2 cellular contexts compared by ENCODE assay signal in the genomic region with DNA sequence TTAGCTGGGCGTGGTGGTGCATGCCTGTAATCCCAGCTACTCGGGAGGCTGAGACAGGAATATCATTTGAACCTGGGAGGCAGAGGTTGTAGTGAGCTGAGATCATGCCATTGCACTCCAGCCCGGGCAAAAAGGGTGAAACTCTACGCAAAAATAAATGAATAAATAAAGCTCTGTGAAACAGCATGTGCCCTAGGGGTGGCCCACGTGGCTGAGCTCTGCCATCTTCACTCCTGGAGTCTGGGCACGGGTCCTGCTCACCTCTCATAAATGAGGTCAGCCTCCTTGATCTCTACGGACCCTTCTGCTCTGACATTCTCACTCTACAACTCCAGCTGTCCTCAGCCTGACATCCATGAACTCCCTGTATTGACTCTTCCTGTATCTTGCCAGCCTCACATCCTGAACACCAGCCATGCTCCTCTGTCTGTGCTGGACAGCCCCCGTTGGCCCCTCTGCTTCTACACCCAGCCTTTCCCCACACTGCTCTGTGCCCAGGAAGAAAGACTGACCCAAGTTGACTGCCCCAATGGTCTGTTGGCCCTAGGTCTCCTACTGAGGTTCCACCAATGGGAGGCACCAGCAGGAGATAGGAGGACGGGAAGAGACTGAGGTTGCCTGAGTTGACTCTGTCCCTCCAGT.
TF ChIP-seq lines count a peak whose summit lies in the region.

No MANE protein-coding gene starts in this region.

TF ChIP-seq in HEK293, 187 proteins besides CTCF, POLR2A, EP300 and RAD21:
- TF ChIP-seq ZBTB7A (tag by site-specific recombination; IDR thresholded peaks at IDR 0.05; ENCODE audit: low read depth): no peak
- TF ChIP-seq, protein P1, sequence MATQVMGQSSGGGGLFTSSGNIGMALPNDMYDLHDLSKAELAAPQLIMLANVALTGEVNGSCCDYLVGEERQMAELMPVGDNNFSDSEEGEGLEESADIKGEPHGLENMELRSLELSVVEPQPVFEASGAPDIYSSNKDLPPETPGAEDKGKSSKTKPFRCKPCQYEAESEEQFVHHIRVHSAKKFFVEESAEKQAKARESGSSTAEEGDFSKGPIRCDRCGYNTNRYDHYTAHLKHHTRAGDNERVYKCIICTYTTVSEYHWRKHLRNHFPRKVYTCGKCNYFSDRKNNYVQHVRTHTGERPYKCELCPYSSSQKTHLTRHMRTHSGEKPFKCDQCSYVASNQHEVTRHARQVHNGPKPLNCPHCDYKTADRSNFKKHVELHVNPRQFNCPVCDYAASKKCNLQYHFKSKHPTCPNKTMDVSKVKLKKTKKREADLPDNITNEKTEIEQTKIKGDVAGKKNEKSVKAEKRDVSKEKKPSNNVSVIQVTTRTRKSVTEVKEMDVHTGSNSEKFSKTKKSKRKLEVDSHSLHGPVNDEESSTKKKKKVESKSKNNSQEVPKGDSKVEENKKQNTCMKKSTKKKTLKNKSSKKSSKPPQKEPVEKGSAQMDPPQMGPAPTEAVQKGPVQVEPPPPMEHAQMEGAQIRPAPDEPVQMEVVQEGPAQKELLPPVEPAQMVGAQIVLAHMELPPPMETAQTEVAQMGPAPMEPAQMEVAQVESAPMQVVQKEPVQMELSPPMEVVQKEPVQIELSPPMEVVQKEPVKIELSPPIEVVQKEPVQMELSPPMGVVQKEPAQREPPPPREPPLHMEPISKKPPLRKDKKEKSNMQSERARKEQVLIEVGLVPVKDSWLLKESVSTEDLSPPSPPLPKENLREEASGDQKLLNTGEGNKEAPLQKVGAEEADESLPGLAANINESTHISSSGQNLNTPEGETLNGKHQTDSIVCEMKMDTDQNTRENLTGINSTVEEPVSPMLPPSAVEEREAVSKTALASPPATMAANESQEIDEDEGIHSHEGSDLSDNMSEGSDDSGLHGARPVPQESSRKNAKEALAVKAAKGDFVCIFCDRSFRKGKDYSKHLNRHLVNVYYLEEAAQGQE (tag by site-specific recombination; IDR thresholded peaks at IDR 0.05): peak; percentile 72; the same call in 1 of the 2 replicates
TF ChIP-seq in HEK293: peak in this region for 1.

TF ChIP-seq in K562, 482 proteins besides CTCF, POLR2A, EP300 and RAD21:
- no peak for TF ChIP-seq KLF1 (tag; IDR thresholded peaks at IDR 0.05)
- TF ChIP-seq FOXA3 (CRISPR knock-in tag; conservative IDR thresholded peaks at IDR 0.05 in 1 of 2, IDR thresholded peaks at IDR 0.05 in 1 of 2): no peak
- TF ChIP-seq, protein P2, sequence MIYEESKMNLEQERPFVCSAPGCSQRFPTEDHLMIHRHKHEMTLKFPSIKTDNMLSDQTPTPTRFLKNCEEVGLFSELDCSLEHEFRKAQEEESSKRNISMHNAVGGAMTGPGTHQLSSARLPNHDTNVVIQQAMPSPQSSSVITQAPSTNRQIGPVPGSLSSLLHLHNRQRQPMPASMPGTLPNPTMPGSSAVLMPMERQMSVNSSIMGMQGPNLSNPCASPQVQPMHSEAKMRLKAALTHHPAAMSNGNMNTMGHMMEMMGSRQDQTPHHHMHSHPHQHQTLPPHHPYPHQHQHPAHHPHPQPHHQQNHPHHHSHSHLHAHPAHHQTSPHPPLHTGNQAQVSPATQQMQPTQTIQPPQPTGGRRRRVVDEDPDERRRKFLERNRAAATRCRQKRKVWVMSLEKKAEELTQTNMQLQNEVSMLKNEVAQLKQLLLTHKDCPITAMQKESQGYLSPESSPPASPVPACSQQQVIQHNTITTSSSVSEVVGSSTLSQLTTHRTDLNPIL (CRISPR knock-in tag; IDR thresholded peaks at IDR 0.05): no peak
- TF ChIP-seq, protein P3, sequence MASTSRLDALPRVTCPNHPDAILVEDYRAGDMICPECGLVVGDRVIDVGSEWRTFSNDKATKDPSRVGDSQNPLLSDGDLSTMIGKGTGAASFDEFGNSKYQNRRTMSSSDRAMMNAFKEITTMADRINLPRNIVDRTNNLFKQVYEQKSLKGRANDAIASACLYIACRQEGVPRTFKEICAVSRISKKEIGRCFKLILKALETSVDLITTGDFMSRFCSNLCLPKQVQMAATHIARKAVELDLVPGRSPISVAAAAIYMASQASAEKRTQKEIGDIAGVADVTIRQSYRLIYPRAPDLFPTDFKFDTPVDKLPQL (IDR thresholded peaks at IDR 0.05; ENCODE audit: extremely low read depth, insufficient read length): no peak
- TF ChIP-seq EHMT2 (IDR thresholded peaks at IDR 0.05): no peak; the same call in 1 of the 2 replicates
- TF ChIP-seq, protein P4, sequence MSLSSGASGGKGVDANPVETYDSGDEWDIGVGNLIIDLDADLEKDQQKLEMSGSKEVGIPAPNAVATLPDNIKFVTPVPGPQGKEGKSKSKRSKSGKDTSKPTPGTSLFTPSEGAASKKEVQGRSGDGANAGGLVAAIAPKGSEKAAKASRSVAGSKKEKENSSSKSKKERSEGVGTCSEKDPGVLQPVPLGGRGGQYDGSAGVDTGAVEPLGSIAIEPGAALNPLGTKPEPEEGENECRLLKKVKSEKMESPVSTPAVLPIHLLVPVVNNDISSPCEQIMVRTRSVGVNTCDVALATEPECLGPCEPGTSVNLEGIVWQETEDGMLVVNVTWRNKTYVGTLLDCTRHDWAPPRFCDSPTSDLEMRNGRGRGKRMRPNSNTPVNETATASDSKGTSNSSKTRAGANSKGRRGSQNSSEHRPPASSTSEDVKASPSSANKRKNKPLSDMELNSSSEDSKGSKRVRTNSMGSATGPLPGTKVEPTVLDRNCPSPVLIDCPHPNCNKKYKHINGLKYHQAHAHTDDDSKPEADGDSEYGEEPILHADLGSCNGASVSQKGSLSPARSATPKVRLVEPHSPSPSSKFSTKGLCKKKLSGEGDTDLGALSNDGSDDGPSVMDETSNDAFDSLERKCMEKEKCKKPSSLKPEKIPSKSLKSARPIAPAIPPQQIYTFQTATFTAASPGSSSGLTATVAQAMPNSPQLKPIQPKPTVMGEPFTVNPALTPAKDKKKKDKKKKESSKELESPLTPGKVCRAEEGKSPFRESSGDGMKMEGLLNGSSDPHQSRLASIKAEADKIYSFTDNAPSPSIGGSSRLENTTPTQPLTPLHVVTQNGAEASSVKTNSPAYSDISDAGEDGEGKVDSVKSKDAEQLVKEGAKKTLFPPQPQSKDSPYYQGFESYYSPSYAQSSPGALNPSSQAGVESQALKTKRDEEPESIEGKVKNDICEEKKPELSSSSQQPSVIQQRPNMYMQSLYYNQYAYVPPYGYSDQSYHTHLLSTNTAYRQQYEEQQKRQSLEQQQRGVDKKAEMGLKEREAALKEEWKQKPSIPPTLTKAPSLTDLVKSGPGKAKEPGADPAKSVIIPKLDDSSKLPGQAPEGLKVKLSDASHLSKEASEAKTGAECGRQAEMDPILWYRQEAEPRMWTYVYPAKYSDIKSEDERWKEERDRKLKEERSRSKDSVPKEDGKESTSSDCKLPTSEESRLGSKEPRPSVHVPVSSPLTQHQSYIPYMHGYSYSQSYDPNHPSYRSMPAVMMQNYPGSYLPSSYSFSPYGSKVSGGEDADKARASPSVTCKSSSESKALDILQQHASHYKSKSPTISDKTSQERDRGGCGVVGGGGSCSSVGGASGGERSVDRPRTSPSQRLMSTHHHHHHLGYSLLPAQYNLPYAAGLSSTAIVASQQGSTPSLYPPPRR (CRISPR knock-in tag; IDR thresholded peaks at IDR 0.05; ENCODE audit: borderline replicate concordance): no peak
- no peak for TF ChIP-seq MEF2A (IDR thresholded peaks at IDR 0.05; ENCODE audit: control insufficient read depth, low read depth, low read length)
- TF ChIP-seq, protein P5, sequence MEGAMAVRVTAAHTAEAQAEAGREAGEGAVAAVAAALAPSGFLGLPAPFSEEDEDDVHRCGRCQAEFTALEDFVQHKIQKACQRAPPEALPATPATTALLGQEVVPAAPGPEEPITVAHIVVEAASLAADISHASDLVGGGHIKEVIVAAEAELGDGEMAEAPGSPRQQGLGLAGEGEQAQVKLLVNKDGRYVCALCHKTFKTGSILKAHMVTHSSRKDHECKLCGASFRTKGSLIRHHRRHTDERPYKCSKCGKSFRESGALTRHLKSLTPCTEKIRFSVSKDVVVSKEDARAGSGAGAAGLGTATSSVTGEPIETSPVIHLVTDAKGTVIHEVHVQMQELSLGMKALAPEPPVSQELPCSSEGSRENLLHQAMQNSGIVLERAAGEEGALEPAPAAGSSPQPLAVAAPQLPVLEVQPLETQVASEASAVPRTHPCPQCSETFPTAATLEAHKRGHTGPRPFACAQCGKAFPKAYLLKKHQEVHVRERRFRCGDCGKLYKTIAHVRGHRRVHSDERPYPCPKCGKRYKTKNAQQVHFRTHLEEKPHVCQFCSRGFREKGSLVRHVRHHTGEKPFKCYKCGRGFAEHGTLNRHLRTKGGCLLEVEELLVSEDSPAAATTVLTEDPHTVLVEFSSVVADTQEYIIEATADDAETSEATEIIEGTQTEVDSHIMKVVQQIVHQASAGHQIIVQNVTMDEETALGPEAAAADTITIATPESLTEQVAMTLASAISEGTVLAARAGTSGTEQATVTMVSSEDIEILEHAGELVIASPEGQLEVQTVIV (CRISPR knock-in tag; IDR thresholded peaks at IDR 0.05; ENCODE audit: borderline replicate concordance): no peak
